ENCODE assay signal across 12 cellular contexts in genomic region chr4:83821493-83821892, GRCh38.
DNase-seq lines count a peak whose midpoint lies in the region; ATAC-seq and TF ChIP-seq lines count a peak whose summit lies in the region.
"Had no signal": no experiment of that assay in that cellular context is flagged by ENCODE, and none has a peak within 500 bp of the region (broad histone marks: within the 10 kb centered on the region; RNA-seq: fewer than 3 reads in every experiment).

No MANE protein-coding gene starts in this region.

- H3K36me3 Mint-ChIP-seq in GM23338 (ENCODE audit: low read depth): peaks cover 3% of the 10 kb centered on the region; the same call in 1 of the 3 replicates
- H3K36me3 Mint-ChIP-seq in WTC11: peaks cover 22% of the 10 kb centered on the region
- no peaks in the 10 kb centered on the region for H3K36me3 Mint-ChIP-seq in neural progenitor cell

- H3F3A ChIP-seq in GM23338 (replicated peaks; ENCODE audit: low read depth): no peaks in the 10 kb centered on the region
- H3F3A ChIP-seq in neural progenitor cell (ENCODE audit: low read depth): peaks cover 6% of the 10 kb centered on the region

- no peak overlapping the region for H3K4me3 Mint-ChIP-seq in GM23338
- no peak overlapping the region for H3K4me3 Mint-ChIP-seq in WTC11
- H3K4me3 Mint-ChIP-seq in neural progenitor cell: no peak overlapping the region
- H3K4me3 Mint-ChIP-seq: CD4-positive, alpha-beta T cell had no signal

- POLR2A ChIA-PET in WTC11 (lab: Charles Lee): no interaction called here

- H3K27ac ChIP-seq in GM23338 (ENCODE audit: low read depth) (no peak overlapping the region), neural progenitor cell (no peak overlapping the region)
- H3K27ac ChIP-seq: C4-2B had no signal

- H3K9me3 ChIP-seq in neural progenitor cell (ENCODE audit: low read depth): peaks cover 9% of the 10 kb centered on the region
- H3K9me3 ChIP-seq: Caco-2, HAP-1 had no signal

- peaks cover 5% of the 10 kb centered on the region; the same call in 1 of the 2 replicates for H3K9me2 ChIP-seq in GM23338 (ENCODE audit: insufficient read depth)

- peaks cover 3% of the 10 kb centered on the region for H3K27me3 Mint-ChIP-seq in GM23338 (ENCODE audit: insufficient read depth, low read depth, poor library complexity)
- H3K27me3 Mint-ChIP-seq in WTC11 (ENCODE audit: low read depth): no peaks in the 10 kb centered on the region
- no peaks in the 10 kb centered on the region for H3K27me3 Mint-ChIP-seq in neural progenitor cell (ENCODE audit: insufficient read depth, low read depth)

- CTCF ChIA-PET in WTC11 (lab: Charles Lee): no interaction called here

- H4K20me1 ChIP-seq in GM23338 (replicated peaks; ENCODE audit: insufficient read depth) (no peaks in the 10 kb centered on the region), neural progenitor cell (ENCODE audit: low read depth) (no peaks in the 10 kb centered on the region)

- no peaks in the 10 kb centered on the region for H3K79me2 ChIP-seq in GM23338 (replicated peaks; ENCODE audit: insufficient read depth)
- no peaks in the 10 kb centered on the region for H3K79me2 ChIP-seq in neural progenitor cell (ENCODE audit: low read depth)

- no peak for ATAC-seq in GM23338
- peak; percentile 78 for ATAC-seq in WTC11
- no peak for ATAC-seq in omental fat pad (ENCODE audit: low FRiP score)

- H3K4me1 Mint-ChIP-seq in GM23338: peaks cover 8% of the 10 kb centered on the region
- H3K4me1 Mint-ChIP-seq in WTC11: peaks cover 15% of the 10 kb centered on the region
- H3K4me1 Mint-ChIP-seq in neural progenitor cell: no peaks in the 10 kb centered on the region

- H3K27ac Mint-ChIP-seq in GM23338 (no peak overlapping the region), WTC11 (no peak overlapping the region), neural progenitor cell (no peak overlapping the region)
- H3K27ac Mint-ChIP-seq: CD4-positive, alpha-beta T cell had no signal

- TF ChIP-seq CTCF in GM23338 (conservative IDR thresholded peaks at IDR 0.05; ENCODE audit: low read depth in 2 of 2) (no peak), WTC11 (IDR thresholded peaks at IDR 0.05) (no peak), neural progenitor cell (IDR thresholded peaks at IDR 0.05) (no peak), omental fat pad (IDR thresholded peaks at IDR 0.05) (no peak)

- DNase-seq in GM23338 (ENCODE audit: low spot score): no peak
- peak; percentile 7 for DNase-seq in M059J (ENCODE audit: low read depth)
- DNase-seq in WTC11 (ENCODE audit: low spot score): no peak
- DNase-seq in neural progenitor cell (ENCODE audit: low spot score): no peak
- DNase-seq in omental fat pad (ENCODE audit: low spot score): no peak
- DNase-seq in activated CD4-positive, alpha-beta T cell treated with anti-CD3 and anti-CD28 coated beads for 48 hours: no peak
- DNase-seq in NCI-H1105 treated with DMSO at 0.1 percent for 48 hours (lab: John Stamatoyannopoulos, UW): no peak
- DNase-seq: AML-193; Caco-2; CD4-positive, alpha-beta T cell had no signal

- H3K4me2 ChIP-seq in GM23338 (no peak overlapping the region), neural progenitor cell (no peak overlapping the region)

- H3K4me1 ChIP-seq in GM23338 (ENCODE audit: insufficient read depth) (peaks cover 4% of the 10 kb centered on the region; the same call in 1 of the 2 replicates), neural progenitor cell (no peaks in the 10 kb centered on the region)
- H3K4me1 ChIP-seq: HAP-1 had no signal

- H3K9ac ChIP-seq in neural progenitor cell: no peak overlapping the region

- H3K36me3 ChIP-seq in GM23338 (ENCODE audit: insufficient read depth): 0 out of 2 replicates have a peak, but pooled peaks cover 7% of the 10 kb centered on the region
- H3K36me3 ChIP-seq in neural progenitor cell: no peaks in the 10 kb centered on the region
- H3K36me3 ChIP-seq: HAP-1 had no signal

- H2AFZ ChIP-seq in GM23338 (peak overlapping the region; percentile 92), neural progenitor cell (replicated peaks) (peak overlapping the region; percentile 14)

- H3K9me3 Mint-ChIP-seq in GM23338 (peaks cover 9% of the 10 kb centered on the region; the same call in 2 of the 3 replicates), WTC11 (peaks cover 33% of the 10 kb centered on the region), neural progenitor cell (peaks cover 5% of the 10 kb centered on the region)

- no peak overlapping the region for H3K4me3 ChIP-seq in GM23338
- H3K4me3 ChIP-seq in neural progenitor cell: no peak overlapping the region
- H3K4me3 ChIP-seq: HAP-1 had no signal

- H3K27me3 ChIP-seq in GM23338 (ENCODE audit: insufficient read depth) (no peaks in the 10 kb centered on the region), neural progenitor cell (no peaks in the 10 kb centered on the region)

TF ChIP-seq in GM23338, 12 proteins besides CTCF, POLR2A, EP300 and RAD21 (continues in another document):
- TF ChIP-seq, protein P1, sequence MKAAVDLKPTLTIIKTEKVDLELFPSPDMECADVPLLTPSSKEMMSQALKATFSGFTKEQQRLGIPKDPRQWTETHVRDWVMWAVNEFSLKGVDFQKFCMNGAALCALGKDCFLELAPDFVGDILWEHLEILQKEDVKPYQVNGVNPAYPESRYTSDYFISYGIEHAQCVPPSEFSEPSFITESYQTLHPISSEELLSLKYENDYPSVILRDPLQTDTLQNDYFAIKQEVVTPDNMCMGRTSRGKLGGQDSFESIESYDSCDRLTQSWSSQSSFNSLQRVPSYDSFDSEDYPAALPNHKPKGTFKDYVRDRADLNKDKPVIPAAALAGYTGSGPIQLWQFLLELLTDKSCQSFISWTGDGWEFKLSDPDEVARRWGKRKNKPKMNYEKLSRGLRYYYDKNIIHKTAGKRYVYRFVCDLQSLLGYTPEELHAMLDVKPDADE (IDR thresholded peaks at IDR 0.05): no peak
- TF ChIP-seq POLR2AphosphoS5 (IDR thresholded peaks at IDR 0.05; ENCODE audit: low read depth): no peak

TF ChIP-seq in WTC11, 78 proteins besides CTCF, POLR2A, EP300 and RAD21:
- no peak for TF ChIP-seq NFE2L1 (CRISPR knock-in tag; IDR thresholded peaks at IDR 0.05)
- TF ChIP-seq ZNF671 (CRISPR knock-in tag; IDR thresholded peaks at IDR 0.05): no peak
- no peak for TF ChIP-seq ATF6 (CRISPR knock-in tag; IDR thresholded peaks at IDR 0.05)
- TF ChIP-seq RELA (CRISPR knock-in tag; IDR thresholded peaks at IDR 0.05; ENCODE audit: borderline replicate concordance): no peak
- no peak for TF ChIP-seq ZBTB43 (CRISPR knock-in tag; IDR thresholded peaks at IDR 0.05)
